ENCODE assay signal across 27 cellular contexts in the genomic region with DNA sequence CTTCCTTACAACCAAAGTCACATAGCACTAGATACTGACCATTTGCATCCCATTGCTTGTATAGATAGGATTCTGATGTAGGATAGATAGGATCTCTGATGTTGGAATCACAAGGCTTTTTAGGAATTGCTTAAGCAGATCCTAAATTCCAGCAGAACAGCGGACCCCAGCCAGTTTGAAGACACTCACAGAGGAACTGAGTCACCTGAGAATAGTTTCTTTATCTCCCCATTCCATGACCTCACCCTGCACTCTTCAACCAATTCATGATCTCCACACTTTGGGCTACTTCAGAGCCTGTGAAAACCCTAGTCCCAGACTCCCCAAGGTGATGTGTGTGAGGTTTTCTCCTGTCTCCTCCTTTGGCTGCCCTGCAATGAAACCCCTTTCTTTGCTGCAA.
"Had no signal": no experiment of that assay in that cellular context is flagged by ENCODE, and none has a peak within 500 bp of the region (broad histone marks: within the 10 kb centered on the region; RNA-seq: fewer than 3 reads in every experiment).

No MANE protein-coding gene starts in this region.

- H3K4me2 ChIP-seq: neural progenitor cell had no signal

- H3K36me3 ChIP-seq: neural progenitor cell, ovary, right lobe of liver, sigmoid colon, suprapubic skin, tibial artery, transverse colon, upper lobe of right lung, uterus had no signal

- H3K79me2 ChIP-seq: parathyroid adenoma had no signal

- H3K4me1 ChIP-seq: neural progenitor cell, parathyroid adenoma, psoas muscle, right lobe of liver, sigmoid colon, suprapubic skin, testis, tibial artery, transverse colon, upper lobe of right lung, uterus had no signal

- ATAC-seq: natural killer cell; psoas muscle; right cardiac atrium; right lobe of liver; stimulated activated memory B cell treated with anti-CD40 and anti-IgM and Interleukin-4, amounts not matched to agents 10 μg/mL and 1 μg/mL and 100 μg/mL, for 72 hours; stimulated activated naive CD8-positive, alpha-beta T cell treated with anti-CD3 and anti-CD28 coated beads, Interleukin-15, amount 100 ng/mL, for 72 hours; stimulated activated naive CD8-positive, alpha-beta T cell treated with anti-CD3 and anti-CD28 coated beads, Interleukin-15, Interleukin-2, amounts not matched to agents 100 U/mL and 50 U/mL, for 24 hours; upper lobe of right lung had no signal

- H3K9ac ChIP-seq: neural progenitor cell, parathyroid adenoma had no signal

- H3K4me3 ChIP-seq: neural progenitor cell, ovary, psoas muscle, right lobe of liver, sigmoid colon, suprapubic skin, testis, tibial artery, transverse colon, upper lobe of right lung, uterus had no signal

- H3K27ac ChIP-seq: neural progenitor cell, ovary, parathyroid adenoma, psoas muscle, right lobe of liver, sigmoid colon, suprapubic skin, testis, tibial artery, transverse colon, upper lobe of right lung, uterus had no signal

- H3K9me3 ChIP-seq: ovary, psoas muscle, right lobe of liver, suprapubic skin, testis, tibial artery, transverse colon, upper lobe of right lung, uterus had no signal

- DNase-seq: natural killer cell; occipital lobe; ovary; posterior cingulate gyrus; psoas muscle; right cardiac atrium; right lobe of liver; sigmoid colon; small intestine; stimulated activated CD4-positive, alpha-beta T cell treated with anti-CD3 and anti-CD28 coated beads, Interleukin-15, amount 100 ng/mL, for 24 hours; stimulated activated CD4-positive, alpha-beta T cell treated with anti-CD3 and anti-CD28 coated beads, Interleukin-2, amount 100 ng/mL, for 24 hours; stimulated activated CD4-positive, alpha-beta T cell treated with anti-CD3 and anti-CD28 coated beads, Interleukin-2, amount 100 ng/mL, for 48 hours; stimulated activated CD4-positive, alpha-beta T cell treated with anti-CD3 and anti-CD28 coated beads, Interleukin-4, amount 100 ng/mL, for 24 hours; stimulated activated CD8-positive, alpha-beta memory T cell treated with anti-CD3 and anti-CD28 coated beads, Interleukin-4, amount 100 ng/mL, for 48 hours; stimulated activated naive CD4-positive, alpha-beta T cell; stimulated activated naive CD8-positive, alpha-beta T cell treated with anti-CD3 and anti-CD28 coated beads, Interleukin-15, amount 100 ng/mL, for 72 hours; stimulated activated naive CD8-positive, alpha-beta T cell treated with anti-CD3 and anti-CD28 coated beads, Interleukin-15, Interleukin-2, amounts not matched to agents 100 U/mL and 50 U/mL, for 24 hours; substantia nigra; testis; tibial artery; transverse colon; upper lobe of right lung; uterus had no signal

- H3K27me3 ChIP-seq: neural progenitor cell, ovary, right lobe of liver, sigmoid colon, suprapubic skin, testis, tibial artery, transverse colon, upper lobe of right lung, uterus had no signal

- H2AFZ ChIP-seq: neural progenitor cell, parathyroid adenoma had no signal

- FAIRE-seq: small intestine had no signal
